Comparison of ENCODE assay signal across 8 cellular contexts in genomic region chr2:106115250-106115649, GRCh38.
DNase-seq lines count a peak whose midpoint lies in the region; ATAC-seq lines count a peak whose summit lies in the region.

No MANE protein-coding gene starts in this region.

- H3K27ac Mint-ChIP-seq in activated naive CD4-positive, alpha-beta T cell treated with anti-CD3 and anti-CD28 coated beads, Interleukin-2, amount 50 U/mL, for 24 hours = peak overlapping the region; percentile 65
- peak overlapping the region; percentile 60 for H3K27ac Mint-ChIP-seq in effector memory CD8-positive, alpha-beta T cell

- no peak overlapping the region for H3K4me3 Mint-ChIP-seq in activated naive CD4-positive, alpha-beta T cell treated with anti-CD3 and anti-CD28 coated beads, Interleukin-2, amount 50 U/mL, for 24 hours
- no peak overlapping the region for H3K4me3 Mint-ChIP-seq in effector memory CD8-positive, alpha-beta T cell

- ATAC-seq in effector memory CD8-positive, alpha-beta T cell (replicated peaks) = no peak
- ATAC-seq in sciatic nerve (no peak), HG03460 (IDR thresholded peaks at IDR 0.05; ENCODE audit: unreplicated experiment) (no peak)

- intact Hi-C loops in sciatic nerve (cut with DNase I) = no loop called here

- peaks cover 5% of the 10 kb centered on the region for H3K36me3 Mint-ChIP-seq in activated naive CD4-positive, alpha-beta T cell treated with anti-CD3 and anti-CD28 coated beads, Interleukin-2, amount 50 U/mL, for 24 hours
- peaks cover 14% of the 10 kb centered on the region for H3K36me3 Mint-ChIP-seq in effector memory CD8-positive, alpha-beta T cell (ENCODE audit: insufficient read depth)

- peaks cover 10% of the 10 kb centered on the region for H3K4me1 Mint-ChIP-seq in activated naive CD4-positive, alpha-beta T cell treated with anti-CD3 and anti-CD28 coated beads, Interleukin-2, amount 50 U/mL, for 24 hours
- H3K4me1 Mint-ChIP-seq in effector memory CD8-positive, alpha-beta T cell (ENCODE audit: low read depth in 2 of 2) = peaks cover 5 to 10% of the 10 kb centered on the region in 2 donors

- no peaks in the 10 kb centered on the region for H3K9me3 Mint-ChIP-seq in activated naive CD4-positive, alpha-beta T cell treated with anti-CD3 and anti-CD28 coated beads, Interleukin-2, amount 50 U/mL, for 24 hours
- H3K9me3 Mint-ChIP-seq in effector memory CD8-positive, alpha-beta T cell = no peaks in the 10 kb centered on the region

- no peaks in the 10 kb centered on the region for H3K27me3 Mint-ChIP-seq in activated naive CD4-positive, alpha-beta T cell treated with anti-CD3 and anti-CD28 coated beads, Interleukin-2, amount 50 U/mL, for 24 hours
- H3K27me3 Mint-ChIP-seq in effector memory CD8-positive, alpha-beta T cell = no peaks in the 10 kb centered on the region

- no peak for DNase-seq in activated naive CD4-positive, alpha-beta T cell (lab: John Stamatoyannopoulos, UW)
- DNase-seq in LoVo (ENCODE audit: low spot score) (peak; percentile 64), stromal cell of bone marrow (ENCODE audit: low read depth) (peak; percentile 69), cortex of kidney (lab: John Stamatoyannopoulos, UW) (no peak), sciatic nerve (ENCODE audit: low spot score) (no peak)
- no peak for DNase-seq in effector memory CD8-positive, alpha-beta T cell

Comparison
In these comparisons a context has a peak if more than half of its experiments do, and no peak if none do; other contexts are left out.
1. DNase-seq: peak in LoVo (single experiment) and stromal cell of bone marrow (single experiment); none in activated naive CD4-positive, alpha-beta T cell (0 of 4), effector memory CD8-positive, alpha-beta T cell (0 of 3), cortex of kidney (single experiment) and sciatic nerve (single experiment).